31 cellular contexts compared by ENCODE assay signal in the genomic region with DNA sequence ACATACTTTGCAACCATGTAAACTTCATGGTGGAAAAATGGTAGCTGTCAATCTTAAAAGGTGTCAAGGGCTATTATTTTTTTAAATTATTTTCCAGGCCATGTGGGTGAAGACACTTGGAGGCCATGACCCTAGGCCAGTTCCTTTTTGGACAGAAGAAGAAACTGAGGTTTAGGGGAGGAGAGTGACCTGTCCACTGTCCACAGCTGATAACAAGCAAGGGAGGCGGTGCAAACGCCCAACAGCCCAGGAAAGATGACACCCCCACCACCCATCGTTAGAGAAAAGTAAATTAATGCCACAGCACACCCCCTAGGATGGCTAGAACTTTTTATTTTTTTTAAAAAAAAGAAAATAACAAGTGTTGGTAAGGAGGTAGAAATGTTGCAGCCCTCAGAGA. TPM values are rescaled to one million over a fixed set of nuclear protein-coding genes. Genes with fewer than 3 reads are reported as not detected.
"Had no signal": no experiment of that assay in that cellular context is flagged by ENCODE, and none has a peak within 500 bp of the region (broad histone marks: within the 10 kb centered on the region; RNA-seq: fewer than 3 reads in every experiment).

No MANE protein-coding gene starts in this region.

- H3K27ac ChIP-seq: adrenal gland, body of pancreas, breast epithelium, SJSA1, VCaP had no signal

- ATAC-seq: activated T-cell treated with anti-CD3 and anti-CD28 coated beads, Interleukin-2, amount 50 U/mL, for 4 hours; body of pancreas; T-cell; T-helper 17 cell had no signal

- H3K36me3 Mint-ChIP-seq: activated CD4-positive, alpha-beta memory T cell treated with anti-CD3 and anti-CD28 coated beads for 36 hours; activated naive CD4-positive, alpha-beta T cell treated with anti-CD3 and anti-CD28 coated beads, Interleukin-2, amount 50 U/mL, for 24 hours; T-cell had no signal

- FAIRE-seq: astrocyte had no signal

- H3K9me3 ChIP-seq: adrenal gland, body of pancreas, breast epithelium, SJSA1 had no signal

- H3K36me3 ChIP-seq: adrenal gland, breast epithelium, SJSA1 had no signal

- H3K4me1 ChIP-seq: adrenal gland, breast epithelium had no signal

- DNase-seq: activated B cell treated with CpG ODN at 0.5 μM for 24 hours; activated CD4-positive, alpha-beta memory T cell treated with anti-CD3 and anti-CD28 coated beads for 36 hours; activated CD4-positive, alpha-beta T cell treated with anti-CD3 and anti-CD28 coated beads for 4 hours; activated CD4-positive, alpha-beta T cell treated with anti-CD3 and anti-CD28 coated beads, Interleukin-2, amount 50 U/mL, for 1 hour; activated CD4-positive, CD25-positive, alpha-beta regulatory T cell treated with anti-CD3 and anti-CD28 coated beads, Interleukin-2, amount 50 U/mL, for 72 hours; activated CD8-positive, alpha-beta memory T cell treated with anti-CD3 and anti-CD28 coated beads, Interleukin-2, amount 50 U/mL, for 4 hours; activated T-cell treated with anti-CD3 and anti-CD28 coated beads for 4 hours; activated T-cell treated with anti-CD3 and anti-CD28 coated beads, Interleukin-2, amount 50 U/mL, for 4 hours; adrenal gland; body of pancreas; Karpas-422; KBM-7; NCI-H1105; NCI-H1436; NCI-H1694; NCI-H1930; NCI-H2081 treated with DMSO at 0.1 percent for 48 hours; NCI-H345; NCI-H524 treated with DMSO at 0.1 percent for 48 hours; T-cell; T-helper 17 cell; T-helper 9 cell had no signal

- H3K27ac Mint-ChIP-seq: activated B cell treated with CpG ODN at 0.5 μM for 24 hours; activated CD4-positive, alpha-beta memory T cell treated with anti-CD3 and anti-CD28 coated beads for 36 hours; activated naive CD4-positive, alpha-beta T cell treated with anti-CD3 and anti-CD28 coated beads, Interleukin-2, amount 50 U/mL, for 24 hours; activated T-helper 1 cell treated with anti-CD3 and anti-CD28 coated beads, Interleukin-12 subunit alpha, Interleukin-12 subunit beta, Interleukin-2, Interleukin-4 antibody, amounts not matched to agents 30 ng/mL and 10 ng/mL and 1 ng/mL, durations not matched to agents 14 hours and 24 hours and 36 hours; T-cell; T-helper 17 cell had no signal

- H3K4me3 ChIP-seq: adrenal gland, body of pancreas, breast epithelium, SJSA1 had no signal

- H3K9me3 Mint-ChIP-seq: activated B cell treated with CpG ODN at 0.5 μM for 24 hours; activated CD4-positive, alpha-beta memory T cell treated with anti-CD3 and anti-CD28 coated beads for 36 hours; activated naive CD4-positive, alpha-beta T cell treated with anti-CD3 and anti-CD28 coated beads, Interleukin-2, amount 50 U/mL, for 24 hours; activated T-cell treated with anti-CD3 and anti-CD28 coated beads, Interleukin-2, amount 50 U/mL, for 4 hours; activated T-helper 1 cell treated with anti-CD3 and anti-CD28 coated beads, Interleukin-12 subunit alpha, Interleukin-12 subunit beta, Interleukin-2, Interleukin-4 antibody, amounts not matched to agents 30 ng/mL and 10 ng/mL and 1 ng/mL, durations not matched to agents 14 hours and 24 hours and 36 hours; T-cell had no signal

- H3K4me3 Mint-ChIP-seq: activated B cell treated with CpG ODN at 0.5 μM for 24 hours; activated CD4-positive, alpha-beta memory T cell treated with anti-CD3 and anti-CD28 coated beads for 36 hours; activated naive CD4-positive, alpha-beta T cell treated with anti-CD3 and anti-CD28 coated beads, Interleukin-2, amount 50 U/mL, for 24 hours; activated T-cell treated with anti-CD3 and anti-CD28 coated beads, Interleukin-2, amount 50 U/mL, for 4 hours; activated T-helper 1 cell treated with anti-CD3 and anti-CD28 coated beads, Interleukin-12 subunit alpha, Interleukin-12 subunit beta, Interleukin-2, Interleukin-4 antibody, amounts not matched to agents 30 ng/mL and 10 ng/mL and 1 ng/mL, durations not matched to agents 14 hours and 24 hours and 36 hours; T-cell; T-helper 17 cell had no signal

RNA-seq across cellular contexts. Expression of gene ENPP7, which starts 19.2 kb away (rescaled TPM):
- total RNA-seq: activated T-cell treated with anti-CD3 and anti-CD28 coated beads, Interleukin-2, amount 50 U/mL, for 4 hours; adrenal gland; astrocyte; body of pancreas; breast epithelium; cardiac septum; MCF 10A; NCI-H460; SJSA1; T-helper 17 cell had no signal
- polyA plus RNA-seq: adrenal gland had no signal
